In the genomic region with DNA sequence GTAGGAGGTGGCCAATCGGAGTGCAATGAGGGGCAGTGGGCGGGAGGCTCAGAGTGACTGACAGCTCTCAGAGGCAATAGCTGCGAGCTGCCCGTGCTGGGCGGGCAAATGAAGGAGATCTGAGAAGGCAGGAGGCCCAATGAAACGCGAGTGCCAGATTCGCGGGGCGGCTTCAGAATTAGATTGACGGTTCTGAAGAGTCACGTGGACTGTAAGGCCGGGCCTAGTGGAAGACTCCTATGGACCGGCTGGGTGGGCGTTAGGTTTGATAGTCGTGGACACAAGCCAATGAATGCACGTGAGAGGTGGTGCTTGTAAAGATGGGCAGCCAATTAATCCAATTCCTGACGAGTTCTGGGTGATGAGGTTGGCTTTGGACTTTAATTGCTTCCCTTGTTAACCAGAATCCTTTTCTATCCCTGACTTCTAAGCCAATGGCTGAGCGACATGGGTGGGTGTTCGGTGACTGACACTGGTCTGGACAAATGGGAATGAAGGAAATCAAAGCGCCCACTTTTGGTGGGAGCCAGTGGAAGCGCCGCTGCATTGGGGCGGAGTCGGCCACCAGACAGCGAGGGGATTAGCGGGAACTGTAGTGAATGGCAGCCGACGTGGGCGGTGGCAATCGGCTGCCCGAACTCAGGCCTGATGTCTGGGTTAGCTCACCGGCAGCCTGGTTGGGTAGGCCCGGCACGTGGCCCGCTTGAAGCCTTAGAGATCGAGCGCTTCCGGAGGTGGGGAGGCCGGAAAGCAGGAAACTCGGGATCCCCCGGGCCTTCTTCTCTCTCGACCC, we compare ENCODE assay signal across 8 cellular contexts. TPM values are rescaled to one million over a fixed set of nuclear protein-coding genes. Genes with fewer than 3 reads are reported as not detected.
A peak's percentile ranks its signal among the peaks of the same experiment; 100 is the strongest.
DNase-seq lines count a peak whose midpoint lies in the region; ATAC-seq and TF ChIP-seq lines count a peak whose summit lies in the region.

No MANE protein-coding gene starts in this region.

- CTCF ChIA-PET in PC-3 (lab: Charles Lee) = interaction anchor here (0.6 to 0.9 kb wide), 2 partner anchors 112 to 376 kb away, joined by 3 to 4 read pairs; no protein-coding TSS in a partner anchor

- POLR2A ChIA-PET in PC-3 (lab: Charles Lee; ENCODE audit: unreplicated experiment) = interaction anchor here (0.5 to 1.2 kb wide), 6 partner anchors 10 to 534 kb away, joined by 3 to 12 read pairs (median 4); a partner anchor contains a TSS

- H3K36me3 ChIP-seq in PC-3 (ENCODE audit: low read depth, low read length) (peaks cover 24% of the 10 kb centered on the region), muscle layer of colon (ENCODE audit: insufficient read depth, low read length) (peaks cover 10% of the 10 kb centered on the region)

- TF ChIP-seq CTCF in PC-3 (conservative IDR thresholded peaks at IDR 0.05; ENCODE audit: low read depth, low read length) = no peak

- peak overlapping the region; percentile 78 for H2AFZ ChIP-seq in PC-3 (ENCODE audit: low read length)

- peaks cover 42% of the 10 kb centered on the region for H3K36me3 Mint-ChIP-seq in activated T-cell treated with anti-CD3 and anti-CD28 coated beads, Interleukin-2, amount 50 U/mL, for 24 hours (ENCODE audit: low read depth)

- BruUV-seq in PC-3 (replicated peaks; lab: Mats Ljungman, UMichigan) = no TSS peak

- no peaks in the 10 kb centered on the region for H3F3A ChIP-seq in PC-3 (ENCODE audit: low read length, unreplicated experiment)

- H3K9me3 ChIP-seq in PC-3 (ENCODE audit: low read length) = no peaks in the 10 kb centered on the region
- H3K9me3 ChIP-seq in muscle layer of colon (ENCODE audit: low read length) = no peaks in the 10 kb centered on the region

- H3K9ac ChIP-seq in PC-3 (ENCODE audit: low read length) (peak overlapping the region; percentile 12; the same call in 1 of the 2 replicates), muscle layer of colon (ENCODE audit: low read length) (no peak overlapping the region)

- ATAC-seq in GM21723 (IDR thresholded peaks at IDR 0.05; ENCODE audit: unreplicated experiment) = peak; percentile 85
- ATAC-seq in PC-3 = peak; percentile 92

- H3K4me3 ChIP-seq in PC-3 (ENCODE audit: low read length) (no peak overlapping the region), muscle layer of colon (ENCODE audit: low read depth in 1 of 2, low read length in 2 of 2) (peak overlapping the region; percentile 7 to 41)

- peak overlapping the region; percentile 80 for H3K4me3 Mint-ChIP-seq in activated T-cell treated with anti-CD3 and anti-CD28 coated beads, Interleukin-2, amount 50 U/mL, for 24 hours

- DNase-seq in DMS53 treated with DMSO at 0.1 percent for 48 hours (lab: John Stamatoyannopoulos, UW; ENCODE audit: unreplicated experiment) = peak; percentile 97
- DNase-seq in KBM-7 = peak; percentile 100
- peak; percentile 100 for DNase-seq in PC-3
- peak; percentile 98 for DNase-seq in activated T-cell treated with anti-CD3 and anti-CD28 coated beads, Interleukin-2, amount 50 U/mL, for 24 hours
- peak; percentile 100 for DNase-seq in erythroblast (lab: John Stamatoyannopoulos, UW)
- peak; percentile 99 for DNase-seq in stimulated activated CD8-positive, alpha-beta memory T cell treated with anti-CD3 and anti-CD28 coated beads, Interleukin-4, amount 100 ng/mL, for 48 hours

- no peaks in the 10 kb centered on the region for H3K27me3 ChIP-seq in PC-3 (ENCODE audit: low read length)
- H3K27me3 ChIP-seq in muscle layer of colon (ENCODE audit: control insufficient read depth in 1 of 2, insufficient read depth in 2 of 2, low read length in 2 of 2) = no peaks in the 10 kb centered on the region

- peaks cover 40% of the 10 kb centered on the region for H3K79me2 ChIP-seq in PC-3 (ENCODE audit: low read length)

- no peaks in the 10 kb centered on the region for H3K9me2 ChIP-seq in PC-3 (replicated peaks; ENCODE audit: low read length)

- in situ Hi-C loops in KBM-7 (cut with MboI; ENCODE audit: low pct_unique_long_range_greater_than_20kb, low sequenced_read_pairs) = no loop called here

- H3K4me2 ChIP-seq in PC-3 (ENCODE audit: low read length) = peak overlapping the region; percentile 4; the same call in 1 of the 2 replicates

- H3K27ac ChIP-seq in PC-3 (ENCODE audit: low read length) (no peak overlapping the region), muscle layer of colon (ENCODE audit: low read depth, low read length) (peak overlapping the region; percentile 61)

- H3K4me1 ChIP-seq in PC-3 (ENCODE audit: insufficient read depth, low read length) = peaks cover 17% of the 10 kb centered on the region; the same call in 1 of the 2 replicates
- peaks cover 28% of the 10 kb centered on the region for H3K4me1 ChIP-seq in muscle layer of colon (ENCODE audit: insufficient read depth, low read length)

- no peaks in the 10 kb centered on the region for H3K27me3 Mint-ChIP-seq in activated T-cell treated with anti-CD3 and anti-CD28 coated beads, Interleukin-2, amount 50 U/mL, for 24 hours

- H3K9me3 Mint-ChIP-seq in activated T-cell treated with anti-CD3 and anti-CD28 coated beads, Interleukin-2, amount 50 U/mL, for 24 hours = peaks cover 4% of the 10 kb centered on the region

- H3K4me1 Mint-ChIP-seq in activated T-cell treated with anti-CD3 and anti-CD28 coated beads, Interleukin-2, amount 50 U/mL, for 24 hours (ENCODE audit: low read depth) = peaks cover 36% of the 10 kb centered on the region

- intact Hi-C loops in PC-3 (cut with micrococcal nuclease) = loop anchor here (1.0 to 5.0 kb wide), 3 partner anchors 35 to 298 kb away; a partner anchor contains a TSS

- TF ChIP-seq POLR2A in erythroblast (IDR thresholded peaks at IDR 0.05; ENCODE audit: low read length) = no peak

- H3K27ac Mint-ChIP-seq in activated T-cell treated with anti-CD3 and anti-CD28 coated beads, Interleukin-2, amount 50 U/mL, for 24 hours = peak overlapping the region; percentile 93

- peaks cover 39% of the 10 kb centered on the region for H4K20me1 ChIP-seq in PC-3 (ENCODE audit: low read length)

RNA-seq across cellular contexts. Expression of a gene that starts 0.5 kb away (rescaled TPM):
- total RNA-seq in PC-3 (2014; rRNA removed) = 373 and 518 TPM in 2 replicates

RNA-seq across cellular contexts. Expression of a gene that starts 8.4 kb away (rescaled TPM):
- 0.26 TPM in 1 of 2 replicates, not detected in the other for total RNA-seq in PC-3 (2014; rRNA removed)

RNA-seq across cellular contexts. Expression of a gene that starts 32.2 kb away (rescaled TPM):
- total RNA-seq in PC-3 (2014; rRNA removed) = 89.4 and 114 TPM in 2 replicates

RNA-seq across cellular contexts. Expression of a gene that starts 34.5 kb away (rescaled TPM):
- 61.4 and 80.0 TPM in 2 replicates for total RNA-seq in PC-3 (2014; rRNA removed)

RNA-seq across cellular contexts. Expression of a gene that starts 38.9 kb away (rescaled TPM):
- total RNA-seq in PC-3 (2014; rRNA removed) = 67.4 and 71.3 TPM in 2 replicates
